Comparison of ENCODE assay signal across 2 cellular contexts in the genomic region with DNA sequence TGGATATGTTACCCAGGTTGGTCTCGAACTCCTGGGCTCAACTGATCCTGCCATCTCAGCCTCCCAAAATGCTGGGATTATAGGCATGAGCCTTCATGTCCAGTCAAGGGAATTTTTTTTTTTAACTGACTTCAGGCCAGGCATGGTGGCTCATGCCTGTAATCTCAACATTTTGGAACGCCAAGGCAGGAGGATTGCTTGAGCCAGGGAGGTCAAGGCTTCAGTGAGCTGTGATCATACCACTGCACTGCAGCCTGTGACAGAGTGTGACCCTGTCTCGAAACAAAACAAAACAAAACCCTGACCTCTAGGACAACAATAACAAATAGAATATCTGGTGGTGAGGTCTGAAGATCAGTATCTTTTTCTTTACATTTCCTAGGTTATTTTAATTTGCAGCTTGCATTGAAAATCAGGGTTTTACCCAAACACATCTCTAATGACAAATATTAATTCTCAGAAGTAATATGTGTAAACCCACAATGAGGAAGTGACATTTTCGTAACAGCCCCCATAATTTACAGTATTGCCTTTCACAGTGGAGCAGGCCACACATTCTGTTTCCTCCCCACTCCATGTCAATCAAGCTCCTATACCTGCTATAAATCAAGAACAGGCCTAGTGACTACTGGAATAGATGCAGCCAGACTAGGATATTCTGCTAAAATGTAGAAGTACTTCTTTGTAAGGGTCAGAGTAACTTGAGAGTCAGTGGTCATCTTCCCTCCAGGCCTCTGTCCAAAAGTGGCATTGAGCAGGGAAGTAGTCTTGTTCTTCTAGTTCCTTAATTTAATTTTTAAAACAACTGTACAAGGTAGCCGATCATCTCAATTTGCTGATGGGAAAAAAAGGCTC.
TF ChIP-seq lines count a peak whose summit lies in the region.

No MANE protein-coding gene starts in this region.

TF ChIP-seq in IMR-90, 13 proteins besides CTCF, POLR2A, EP300 and RAD21 (continued from another document):
- TF ChIP-seq BHLHE40 (IDR thresholded peaks at IDR 0.05; ENCODE audit: low read depth, low read length) (no peak), MAFK (IDR thresholded peaks at IDR 0.05; ENCODE audit: low read depth, low read length) (no peak), NFE2L2 (IDR thresholded peaks at IDR 0.05; ENCODE audit: low read depth, low read length) (no peak), SMC3 (IDR thresholded peaks at IDR 0.05; ENCODE audit: low read depth, low read length) (no peak), CEBPB (IDR thresholded peaks at IDR 0.05; ENCODE audit: low read depth, low read length) (no peak), MAZ (IDR thresholded peaks at IDR 0.05; ENCODE audit: borderline replicate concordance, low read depth, low read length) (no peak), FOS (IDR thresholded peaks at IDR 0.05; ENCODE audit: low read depth, low read length) (no peak), RCOR1 (IDR thresholded peaks at IDR 0.05; ENCODE audit: insufficient replicate concordance, low read length) (no peak), CHD1 (IDR thresholded peaks at IDR 0.05; ENCODE audit: low read depth, low read length) (no peak)
- TF ChIP-seq, protein P1, sequence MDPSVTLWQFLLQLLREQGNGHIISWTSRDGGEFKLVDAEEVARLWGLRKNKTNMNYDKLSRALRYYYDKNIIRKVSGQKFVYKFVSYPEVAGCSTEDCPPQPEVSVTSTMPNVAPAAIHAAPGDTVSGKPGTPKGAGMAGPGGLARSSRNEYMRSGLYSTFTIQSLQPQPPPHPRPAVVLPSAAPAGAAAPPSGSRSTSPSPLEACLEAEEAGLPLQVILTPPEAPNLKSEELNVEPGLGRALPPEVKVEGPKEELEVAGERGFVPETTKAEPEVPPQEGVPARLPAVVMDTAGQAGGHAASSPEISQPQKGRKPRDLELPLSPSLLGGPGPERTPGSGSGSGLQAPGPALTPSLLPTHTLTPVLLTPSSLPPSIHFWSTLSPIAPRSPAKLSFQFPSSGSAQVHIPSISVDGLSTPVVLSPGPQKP (IDR thresholded peaks at IDR 0.05; ENCODE audit: borderline replicate concordance, low read depth, low read length): no peak
- TF ChIP-seq, protein P2, sequence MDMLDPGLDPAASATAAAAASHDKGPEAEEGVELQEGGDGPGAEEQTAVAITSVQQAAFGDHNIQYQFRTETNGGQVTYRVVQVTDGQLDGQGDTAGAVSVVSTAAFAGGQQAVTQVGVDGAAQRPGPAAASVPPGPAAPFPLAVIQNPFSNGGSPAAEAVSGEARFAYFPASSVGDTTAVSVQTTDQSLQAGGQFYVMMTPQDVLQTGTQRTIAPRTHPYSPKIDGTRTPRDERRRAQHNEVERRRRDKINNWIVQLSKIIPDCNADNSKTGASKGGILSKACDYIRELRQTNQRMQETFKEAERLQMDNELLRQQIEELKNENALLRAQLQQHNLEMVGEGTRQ (IDR thresholded peaks at IDR 0.05; ENCODE audit: low read depth, low read length): no peak

TF ChIP-seq in GM23338, 12 proteins besides CTCF, POLR2A, EP300 and RAD21 (continued from another document):
- TF ChIP-seq JUNB (IDR thresholded peaks at IDR 0.05; ENCODE audit: unreplicated experiment): no peak
- no peak for TF ChIP-seq ZNF114 (CRISPR knock-in tag; IDR thresholded peaks at IDR 0.05)
- TF ChIP-seq, protein P3, sequence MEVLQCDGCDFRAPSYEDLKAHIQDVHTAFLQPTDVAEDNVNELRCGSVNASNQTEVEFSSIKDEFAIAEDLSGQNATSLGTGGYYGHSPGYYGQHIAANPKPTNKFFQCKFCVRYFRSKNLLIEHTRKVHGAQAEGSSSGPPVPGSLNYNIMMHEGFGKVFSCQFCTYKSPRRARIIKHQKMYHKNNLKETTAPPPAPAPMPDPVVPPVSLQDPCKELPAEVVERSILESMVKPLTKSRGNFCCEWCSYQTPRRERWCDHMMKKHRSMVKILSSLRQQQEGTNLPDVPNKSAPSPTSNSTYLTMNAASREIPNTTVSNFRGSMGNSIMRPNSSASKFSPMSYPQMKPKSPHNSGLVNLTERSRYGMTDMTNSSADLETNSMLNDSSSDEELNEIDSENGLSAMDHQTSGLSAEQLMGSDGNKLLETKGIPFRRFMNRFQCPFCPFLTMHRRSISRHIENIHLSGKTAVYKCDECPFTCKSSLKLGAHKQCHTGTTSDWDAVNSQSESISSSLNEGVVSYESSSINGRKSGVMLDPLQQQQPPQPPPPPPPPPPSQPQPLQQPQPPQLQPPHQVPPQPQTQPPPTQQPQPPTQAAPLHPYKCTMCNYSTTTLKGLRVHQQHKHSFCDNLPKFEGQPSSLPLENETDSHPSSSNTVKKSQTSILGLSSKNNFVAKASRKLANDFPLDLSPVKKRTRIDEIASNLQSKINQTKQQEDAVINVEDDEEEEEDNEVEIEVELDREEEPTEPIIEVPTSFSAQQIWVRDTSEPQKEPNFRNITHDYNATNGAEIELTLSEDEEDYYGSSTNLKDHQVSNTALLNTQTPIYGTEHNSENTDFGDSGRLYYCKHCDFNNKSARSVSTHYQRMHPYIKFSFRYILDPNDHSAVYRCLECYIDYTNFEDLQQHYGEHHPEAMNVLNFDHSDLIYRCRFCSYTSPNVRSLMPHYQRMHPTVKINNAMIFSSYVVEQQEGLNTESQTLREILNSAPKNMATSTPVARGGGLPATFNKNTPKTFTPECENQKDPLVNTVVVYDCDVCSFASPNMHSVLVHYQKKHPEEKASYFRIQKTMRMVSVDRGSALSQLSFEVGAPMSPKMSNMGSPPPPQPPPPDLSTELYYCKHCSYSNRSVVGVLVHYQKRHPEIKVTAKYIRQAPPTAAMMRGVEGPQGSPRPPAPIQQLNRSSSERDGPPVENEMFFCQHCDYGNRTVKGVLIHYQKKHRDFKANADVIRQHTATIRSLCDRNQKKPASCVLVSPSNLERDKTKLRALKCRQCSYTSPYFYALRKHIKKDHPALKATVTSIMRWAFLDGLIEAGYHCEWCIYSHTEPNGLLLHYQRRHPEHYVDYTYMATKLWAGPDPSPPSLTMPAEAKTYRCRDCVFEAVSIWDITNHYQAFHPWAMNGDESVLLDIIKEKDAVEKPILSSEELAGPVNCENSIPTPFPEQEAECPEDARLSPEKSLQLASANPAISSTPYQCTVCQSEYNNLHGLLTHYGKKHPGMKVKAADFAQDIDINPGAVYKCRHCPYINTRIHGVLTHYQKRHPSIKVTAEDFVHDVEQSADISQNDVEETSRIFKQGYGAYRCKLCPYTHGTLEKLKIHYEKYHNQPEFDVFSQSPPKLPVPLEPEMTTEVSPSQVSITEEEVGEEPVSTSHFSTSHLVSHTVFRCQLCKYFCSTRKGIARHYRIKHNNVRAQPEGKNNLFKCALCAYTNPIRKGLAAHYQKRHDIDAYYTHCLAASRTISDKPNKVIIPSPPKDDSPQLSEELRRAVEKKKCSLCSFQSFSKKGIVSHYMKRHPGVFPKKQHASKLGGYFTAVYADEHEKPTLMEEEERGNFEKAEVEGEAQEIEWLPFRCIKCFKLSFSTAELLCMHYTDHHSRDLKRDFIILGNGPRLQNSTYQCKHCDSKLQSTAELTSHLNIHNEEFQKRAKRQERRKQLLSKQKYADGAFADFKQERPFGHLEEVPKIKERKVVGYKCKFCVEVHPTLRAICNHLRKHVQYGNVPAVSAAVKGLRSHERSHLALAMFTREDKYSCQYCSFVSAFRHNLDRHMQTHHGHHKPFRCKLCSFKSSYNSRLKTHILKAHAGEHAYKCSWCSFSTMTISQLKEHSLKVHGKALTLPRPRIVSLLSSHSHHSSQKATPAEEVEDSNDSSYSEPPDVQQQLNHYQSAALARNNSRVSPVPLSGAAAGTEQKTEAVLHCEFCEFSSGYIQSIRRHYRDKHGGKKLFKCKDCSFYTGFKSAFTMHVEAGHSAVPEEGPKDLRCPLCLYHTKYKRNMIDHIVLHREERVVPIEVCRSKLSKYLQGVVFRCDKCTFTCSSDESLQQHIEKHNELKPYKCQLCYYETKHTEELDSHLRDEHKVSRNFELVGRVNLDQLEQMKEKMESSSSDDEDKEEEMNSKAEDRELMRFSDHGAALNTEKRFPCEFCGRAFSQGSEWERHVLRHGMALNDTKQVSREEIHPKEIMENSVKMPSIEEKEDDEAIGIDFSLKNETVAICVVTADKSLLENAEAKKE (CRISPR knock-in tag; IDR thresholded peaks at IDR 0.05): no peak
